ENCODE assay signal across 8 cellular contexts in the genomic region with DNA sequence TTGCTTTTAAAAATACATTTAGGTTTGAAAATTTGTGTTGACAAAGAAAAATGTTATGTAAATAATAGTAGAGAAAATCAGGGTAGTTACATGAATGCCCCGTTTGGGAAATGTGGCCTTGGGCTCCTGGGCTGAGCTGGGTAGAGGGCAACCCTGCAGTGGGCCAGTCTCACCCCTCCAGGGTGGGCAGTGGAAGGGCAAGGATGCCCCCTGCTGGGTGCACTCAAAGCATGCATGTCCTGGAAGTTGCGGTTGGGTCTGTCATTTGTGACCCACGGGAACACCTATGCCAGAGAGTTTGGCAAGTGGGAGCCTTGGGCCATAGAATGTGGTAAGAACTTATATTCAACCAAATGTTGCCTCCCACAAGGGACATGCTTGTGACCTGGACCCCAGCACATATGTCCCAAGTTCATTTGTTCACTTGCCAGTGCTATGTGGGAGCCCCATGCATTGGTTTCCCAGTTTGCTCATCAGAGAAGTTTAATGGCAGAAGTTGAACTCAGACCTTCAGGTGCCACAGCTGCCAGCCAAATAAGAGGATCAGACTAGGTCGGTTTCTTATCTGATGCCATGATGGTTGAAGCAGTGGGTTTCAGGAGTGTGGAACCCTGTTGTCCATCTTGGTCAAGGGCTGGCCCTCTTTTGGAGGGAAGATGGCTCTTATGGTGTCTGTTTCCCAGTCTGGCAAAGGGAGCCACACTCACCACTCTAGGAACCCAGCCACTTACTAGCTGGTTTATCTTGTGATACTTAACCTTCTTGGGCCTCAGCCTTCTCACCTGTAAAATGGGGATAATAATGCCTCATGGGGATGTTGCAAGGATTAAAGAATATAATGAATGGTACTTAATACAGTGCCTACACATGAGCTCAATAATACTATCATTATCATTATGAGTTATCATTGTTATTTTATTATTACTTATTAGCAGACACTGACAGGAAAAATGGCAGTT. TPM values are rescaled to one million over a fixed set of nuclear protein-coding genes. Genes with fewer than 3 reads are reported as not detected.
DNase-seq lines count a peak whose midpoint lies in the region; ATAC-seq and TF ChIP-seq lines count a peak whose summit lies in the region.

No MANE protein-coding gene starts in this region.

- CTCF ChIA-PET in AG04450 (lab: Charles Lee): interaction anchor here (0.6 to 6.3 kb wide), 12 partner anchors 9 to 265 kb away, joined by 3 to 49 read pairs (median 5); a partner anchor contains a TSS

- H3K4me3 ChIP-seq in AG04450 (ENCODE audit: low read depth, low read length): no peak overlapping the region
- H3K4me3 ChIP-seq in GM12875 (ENCODE audit: low read depth, low read length): no peak overlapping the region
- H3K4me3 ChIP-seq in SJCRH30: no peak overlapping the region
- no peak overlapping the region for H3K4me3 ChIP-seq in right atrium auricular region

- peaks cover 48% of the 10 kb centered on the region for H3K27me3 ChIP-seq in AG04450 (ENCODE audit: control insufficient read depth, insufficient read depth, low read length)
- no peaks in the 10 kb centered on the region for H3K27me3 ChIP-seq in SJCRH30
- H3K27me3 ChIP-seq in right atrium auricular region: no peaks in the 10 kb centered on the region

- H3K4me1 ChIP-seq in SJCRH30: peaks cover 42% of the 10 kb centered on the region
- peaks cover 0 to 8% of the 10 kb centered on the region in 2 donors for H3K4me1 ChIP-seq in right atrium auricular region

- DNase-seq in AG04450 (ENCODE audit: low read depth, low spot score): no peak
- DNase-seq in SJCRH30: peak; percentile 78 to 86
- peak; percentile 57 for DNase-seq in activated naive CD4-positive, alpha-beta T cell treated with anti-CD3 and anti-CD28 coated beads, Interleukin-2, amount 50 U/mL, for 16 hours
- DNase-seq in right atrium auricular region (ENCODE audit: low spot score): no peak
- peak; percentile 44 to 67 (median 59) for DNase-seq in stimulated activated CD4-positive, alpha-beta T cell treated with anti-CD3 and anti-CD28 coated beads, Interleukin-12 subunit alpha, Interleukin-12 subunit beta, amount 100 ng/mL, for 48 hours (ENCODE audit: low read depth in 2 of 3, low spot score in 1 of 3)

- POLR2A ChIA-PET in AG04450 (lab: Yijun Ruan, JAX): no interaction called here

- H3K36me3 ChIP-seq in SJCRH30: no peaks in the 10 kb centered on the region
- H3K36me3 ChIP-seq in right atrium auricular region: no peaks in the 10 kb centered on the region

- TF ChIP-seq CTCF in AG04450 (IDR thresholded peaks at IDR 0.05; ENCODE audit: low read depth, low read length) (peak; percentile 73), GM12875 (IDR thresholded peaks at IDR 0.05; ENCODE audit: borderline replicate concordance, insufficient read depth, low read depth, low read length) (peak; percentile 80), right atrium auricular region (IDR thresholded peaks at IDR 0.05) (peak; percentile 62 to 84)

- H3K27ac ChIP-seq in AG04450 (ENCODE audit: low read depth, low read length): no peak overlapping the region
- no peak overlapping the region for H3K27ac ChIP-seq in SJCRH30
- H3K27ac ChIP-seq in right atrium auricular region: no peak overlapping the region

- no peak for ATAC-seq in HG03025 (IDR thresholded peaks at IDR 0.05; ENCODE audit: low FRiP score, unreplicated experiment)
- no peak for ATAC-seq in GM21529 (IDR thresholded peaks at IDR 0.05; ENCODE audit: unreplicated experiment)

- H3K9me3 ChIP-seq in AG04450 (ENCODE audit: control insufficient read depth, insufficient read depth, low read length) (no peaks in the 10 kb centered on the region), SJCRH30 (replicated peaks) (no peaks in the 10 kb centered on the region), right atrium auricular region (no peaks in the 10 kb centered on the region)

RNA-seq across cellular contexts. Expression of a gene that starts 2.5 kb away (rescaled TPM):
- 0.24 and 0.32 TPM in 2 replicates for polyA plus RNA-seq in AG04450 (2011; rRNA removed)
- 0.23 and 0.26 TPM in 2 replicates for polyA minus RNA-seq in AG04450 (2011; rRNA and poly(A)+ RNA removed)
- total RNA-seq in SJCRH30 (2014; rRNA removed; shearing (Covaris generic)): 2.0 and 2.9 TPM in 2 replicates
- total RNA-seq in right atrium auricular region: 1 to 10 TPM; 1.9 to 8.4 TPM

RNA-seq across cellular contexts. Expression of a gene that starts 13.2 kb away (rescaled TPM):
- polyA plus RNA-seq in AG04450 (2011; rRNA removed): 10.4 and 11.4 TPM in 2 replicates
- polyA minus RNA-seq in AG04450 (2011; rRNA and poly(A)+ RNA removed): 5.0 and 6.6 TPM in 2 replicates
- 23.4 and 24.1 TPM in 2 replicates for total RNA-seq in SJCRH30 (2014; rRNA removed; shearing (Covaris generic))
- total RNA-seq in right atrium auricular region: 10 to 100 TPM; 45.5 to 48.9 TPM

RNA-seq across cellular contexts. Expression of a gene that starts 27.4 kb away (rescaled TPM):
- not detected in 2 replicates for polyA plus RNA-seq in AG04450 (2011; rRNA removed)
- not detected in 2 replicates for polyA minus RNA-seq in AG04450 (2011; rRNA and poly(A)+ RNA removed)
- 0.12 and 0.35 TPM in 2 replicates for total RNA-seq in SJCRH30 (2014; rRNA removed; shearing (Covaris generic))
- total RNA-seq in right atrium auricular region: 1 to 10 TPM in 1 of 2 donors, under 1 TPM in 1; 0.44 to 1.3 TPM

RNA-seq across cellular contexts. Expression of a gene that starts 30.5 kb away (rescaled TPM):
- polyA plus RNA-seq in AG04450 (2011; rRNA removed): 5.5 and 8.4 TPM in 2 replicates
- 34.8 and 39.9 TPM in 2 replicates for polyA minus RNA-seq in AG04450 (2011; rRNA and poly(A)+ RNA removed)
- 2.4 and 3.2 TPM in 2 replicates for total RNA-seq in SJCRH30 (2014; rRNA removed; shearing (Covaris generic))
- 10 to 100 TPM; 31.8 to 32.2 TPM for total RNA-seq in right atrium auricular region

RNA-seq across cellular contexts. Expression of a gene that starts 40.6 kb away (rescaled TPM):
- not detected in 2 replicates for polyA plus RNA-seq in AG04450 (2011; rRNA removed)
- not detected in 2 replicates for polyA minus RNA-seq in AG04450 (2011; rRNA and poly(A)+ RNA removed)
- not detected in 2 replicates for total RNA-seq in SJCRH30 (2014; rRNA removed; shearing (Covaris generic))
- not detected for total RNA-seq in right atrium auricular region

Comparison
In these comparisons a context has a peak if more than half of its experiments do, and no peak if none do; other contexts are left out.
1. DNase-seq: peak in SJCRH30 (2 of 2), activated naive CD4-positive, alpha-beta T cell treated with anti-CD3 and anti-CD28 coated beads, Interleukin-2, amount 50 U/mL, for 16 hours (single experiment) and stimulated activated CD4-positive, alpha-beta T cell treated with anti-CD3 and anti-CD28 coated beads, Interleukin-12 subunit alpha, Interleukin-12 subunit beta, amount 100 ng/mL, for 48 hours (3 of 3); none in AG04450 (single experiment) and right atrium auricular region (single experiment).
2. Peak in every context shown above with its lines, with median percentiles within 50 percentile points of each other: CTCF ChIP-seq.